ENCODE assay signal across 8 cellular contexts in the genomic region with DNA sequence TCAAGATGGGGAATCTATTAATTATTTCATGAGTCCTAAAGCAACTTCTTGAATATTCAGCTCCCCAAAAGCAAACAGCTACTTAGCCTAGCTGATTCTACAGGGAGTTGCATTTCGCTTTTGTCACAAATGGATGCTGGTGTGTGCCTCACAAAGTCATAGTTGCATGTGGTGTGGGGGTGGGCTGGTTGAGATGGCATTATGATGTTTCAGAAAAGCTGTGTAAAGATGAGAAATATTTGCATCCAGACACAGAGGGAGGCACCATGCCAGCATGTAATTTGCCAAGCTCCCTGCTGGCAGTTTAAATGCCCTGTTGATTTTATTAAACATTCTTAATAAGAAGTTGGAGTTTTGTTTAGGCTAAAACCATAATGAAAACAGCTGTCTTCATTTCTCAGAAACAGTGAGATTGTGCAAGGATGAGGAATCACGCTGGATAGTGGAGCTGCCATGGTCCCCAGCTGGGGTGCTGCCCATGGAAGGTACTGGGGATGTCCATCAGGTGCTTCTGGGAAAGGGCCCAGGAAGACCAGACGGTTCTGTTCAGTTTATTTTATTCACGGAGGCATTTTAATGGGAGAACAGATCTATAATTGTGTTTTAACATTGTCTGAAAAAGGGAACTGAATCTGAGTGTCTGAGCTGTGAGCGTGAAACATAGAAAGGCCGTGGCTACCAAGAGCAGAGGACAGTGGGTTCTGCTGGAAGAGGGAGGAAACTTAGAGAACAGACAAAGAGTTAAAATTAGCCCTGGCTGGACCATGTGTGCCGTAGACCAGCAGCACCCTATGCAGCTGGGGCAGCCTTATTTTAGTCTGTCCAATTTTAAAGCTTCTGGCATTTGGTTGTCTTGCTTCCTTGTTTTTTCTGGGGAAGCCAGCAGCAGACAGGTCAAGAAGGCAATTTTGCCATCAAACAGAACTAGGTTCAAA.
DNase-seq lines count a peak whose midpoint lies in the region; ATAC-seq lines count a peak whose summit lies in the region.

No MANE protein-coding gene starts in this region.

- peaks cover 7% of the 10 kb centered on the region for H3K9me3 Mint-ChIP-seq in activated CD4-positive, alpha-beta T cell treated with anti-CD3 and anti-CD28 coated beads, Interleukin-2, amount 10 ng/mL, durations not matched to agents 24 days and 14 days

- peaks cover 16% of the 10 kb centered on the region for H3K36me3 Mint-ChIP-seq in activated CD4-positive, alpha-beta T cell treated with anti-CD3 and anti-CD28 coated beads, Interleukin-2, amount 10 ng/mL, durations not matched to agents 24 days and 14 days (ENCODE audit: low read depth)

- H3K27me3 Mint-ChIP-seq in activated CD4-positive, alpha-beta T cell treated with anti-CD3 and anti-CD28 coated beads, Interleukin-2, amount 10 ng/mL, durations not matched to agents 24 days and 14 days = no peaks in the 10 kb centered on the region

- intact Hi-C loops in activated CD4-positive, alpha-beta T cell treated with anti-CD3 and anti-CD28 coated beads, Interleukin-2, amount 10 ng/mL, durations not matched to agents 24 days and 14 days (cut with micrococcal nuclease) = no loop called here

- peak; percentile 59 for ATAC-seq in GM21717 (IDR thresholded peaks at IDR 0.05; ENCODE audit: unreplicated experiment)

- no peak overlapping the region for H3K4me3 Mint-ChIP-seq in activated CD4-positive, alpha-beta T cell treated with anti-CD3 and anti-CD28 coated beads, Interleukin-2, amount 10 ng/mL, durations not matched to agents 24 days and 14 days

- H3K27ac Mint-ChIP-seq in activated CD4-positive, alpha-beta T cell treated with anti-CD3 and anti-CD28 coated beads, Interleukin-2, amount 10 ng/mL, durations not matched to agents 24 days and 14 days = no peak overlapping the region

- DNase-seq in GDM1 (lab: John Stamatoyannopoulos, UW) (peak; percentile 32), MV-4-11 (lab: John Stamatoyannopoulos, UW) (peak; percentile 96), medulla oblongata (ENCODE audit: extremely low spot score) (peak; percentile 81), NCI-H345 treated with DMSO at 0.1 percent for 48 hours (lab: John Stamatoyannopoulos, UW; ENCODE audit: unreplicated experiment) (no peak), GF-D8 (lab: John Stamatoyannopoulos, UW) (no peak)
- DNase-seq in activated CD4-positive, alpha-beta T cell treated with anti-CD3 and anti-CD28 coated beads, Interleukin-2, amount 10 ng/mL, durations not matched to agents 24 days and 14 days = no peak
- no peak for DNase-seq in activated naive CD4-positive, alpha-beta T cell (lab: John Stamatoyannopoulos, UW)

- peaks cover 4% of the 10 kb centered on the region for H3K4me1 Mint-ChIP-seq in activated CD4-positive, alpha-beta T cell treated with anti-CD3 and anti-CD28 coated beads, Interleukin-2, amount 10 ng/mL, durations not matched to agents 24 days and 14 days

Comparison
In these comparisons a context has a peak if more than half of its experiments do, and no peak if none do; other contexts are left out.
1. DNase-seq: peak in GDM1 (single experiment), MV-4-11 (single experiment) and medulla oblongata (single experiment); none in NCI-H345 treated with DMSO at 0.1 percent for 48 hours (single experiment), activated CD4-positive, alpha-beta T cell treated with anti-CD3 and anti-CD28 coated beads, Interleukin-2, amount 10 ng/mL, durations not matched to agents 24 days and 14 days (single experiment), GF-D8 (single experiment) and activated naive CD4-positive, alpha-beta T cell (0 of 4).